8 cellular contexts compared by ENCODE assay signal in the genomic region with DNA sequence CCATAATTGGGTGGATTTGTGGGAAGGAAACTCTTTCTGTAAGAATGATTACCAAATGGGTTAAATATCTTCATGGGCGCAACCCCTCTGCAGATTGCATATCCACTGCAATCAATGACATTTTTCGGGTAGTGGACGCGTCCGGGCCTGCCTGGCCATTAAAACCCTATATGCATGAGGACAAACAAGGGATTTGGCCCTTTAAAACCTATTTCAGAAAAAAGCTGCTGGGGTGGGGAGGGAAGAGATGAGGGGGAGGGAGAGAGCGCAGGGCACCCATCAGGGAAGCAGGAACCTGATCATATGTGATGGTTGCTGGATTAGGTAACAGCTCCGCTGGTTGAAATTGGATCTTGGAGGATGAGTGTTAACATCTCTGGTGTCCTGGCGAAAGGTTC.
DNase-seq lines count a peak whose midpoint lies in the region; ATAC-seq and TF ChIP-seq lines count a peak whose summit lies in the region.

No MANE protein-coding gene starts in this region.

- no peaks in the 10 kb centered on the region for H3K9me3 ChIP-seq in Caco-2

- H3K4me1 Mint-ChIP-seq in Caco-2 (ENCODE audit: low read depth, unreplicated experiment) (peaks cover 23% of the 10 kb centered on the region), HFFc6 (ENCODE audit: low read depth) (peaks cover 41% of the 10 kb centered on the region)

- H3K4me1 ChIP-seq in Caco-2, result peaks cover 23% of the 10 kb centered on the region

- no TSS peak for BruUV-seq in Caco-2 (replicated peaks; lab: Mats Ljungman, UMichigan)

- no peak overlapping the region for H3K4me3 ChIP-seq in Caco-2 (ENCODE audit: low read depth, low read length)

- ATAC-seq in HG02571 (IDR thresholded peaks at IDR 0.05; ENCODE audit: unreplicated experiment), result no peak

- DNase-seq in Caco-2, result peak in 1 of 2 experiments; percentile 44
- peak; percentile 88 to 97 for DNase-seq in NCI-H187 (lab: John Stamatoyannopoulos, UW)
- peak; percentile 28 for DNase-seq in SK-N-DZ (ENCODE audit: low spot score)
- peak; percentile 64 for DNase-seq in iris pigment epithelial cell (ENCODE audit: low read depth)
- no peak for DNase-seq in HFFc6
- DNase-seq in hypothalamus (lab: John Stamatoyannopoulos, UW), result no peak
- no peak for DNase-seq in SKM-1 treated with dmso at 0.1 percent for 144 hours (lab: John Stamatoyannopoulos, UW; ENCODE audit: unreplicated experiment)

- H3K36me3 Mint-ChIP-seq in Caco-2 (ENCODE audit: insufficient read depth, unreplicated experiment) (peaks cover 20% of the 10 kb centered on the region), HFFc6 (ENCODE audit: low read depth) (no peaks in the 10 kb centered on the region)

- H3K9me3 Mint-ChIP-seq in Caco-2 (ENCODE audit: unreplicated experiment) (no peaks in the 10 kb centered on the region), HFFc6 (no peaks in the 10 kb centered on the region)

- no peaks in the 10 kb centered on the region for H3K36me3 ChIP-seq in Caco-2 (ENCODE audit: control insufficient read depth, insufficient read depth, low read length)

- no peaks in the 10 kb centered on the region for H3K27me3 ChIP-seq in Caco-2 (replicated peaks; ENCODE audit: control insufficient read depth, insufficient read depth, low read length)

- intact Hi-C loops in Caco-2 (cut with micrococcal nuclease; ENCODE audit: unreplicated experiment), result loop anchor here (1.0 to 2.0 kb wide), 9 partner anchors 15 to 622 kb away; no protein-coding TSS in a partner anchor

- H3K4me3 Mint-ChIP-seq in Caco-2 (ENCODE audit: unreplicated experiment), result peak overlapping the region; percentile 25
- no peak overlapping the region; the same call in 1 of the 2 replicates for H3K4me3 Mint-ChIP-seq in HFFc6

- CTCF ChIA-PET in Caco-2 (lab: Charles Lee), result interaction anchor here (0.6 to 1.3 kb wide), 10 partner anchors 9 to 548 kb away, joined by 3 to 7 read pairs (median 4); a partner anchor contains a TSS

- H3K27ac Mint-ChIP-seq in Caco-2 (ENCODE audit: unreplicated experiment) (peak overlapping the region; percentile 45), HFFc6 (no peak overlapping the region)

- no peak for TF ChIP-seq CTCF in Caco-2 (IDR thresholded peaks at IDR 0.05; ENCODE audit: insufficient read depth in 1 of 2, low read depth in 1 of 2, low read length in 1 of 2, severe bottlenecking in 1 of 2, unreplicated experiment in 1 of 2)
- no peak for TF ChIP-seq CTCF in HFFc6 (IDR thresholded peaks at IDR 0.05)

- H3K27me3 Mint-ChIP-seq in Caco-2 (ENCODE audit: insufficient read depth, unreplicated experiment), result no peaks in the 10 kb centered on the region
- peaks cover 3% of the 10 kb centered on the region for H3K27me3 Mint-ChIP-seq in HFFc6 (ENCODE audit: insufficient read depth)

- POLR2A ChIA-PET in Caco-2 (lab: Charles Lee), result no interaction called here

Comparison
In these comparisons a context has a peak if more than half of its experiments do, and no peak if none do; other contexts are left out.
1. DNase-seq: peak in NCI-H187 (2 of 2), SK-N-DZ (single experiment) and iris pigment epithelial cell (single experiment); none in HFFc6 (single experiment), hypothalamus (0 of 51) and SKM-1 treated with dmso at 0.1 percent for 144 hours (single experiment).